17 cellular contexts compared by ENCODE assay signal in the genomic region with DNA sequence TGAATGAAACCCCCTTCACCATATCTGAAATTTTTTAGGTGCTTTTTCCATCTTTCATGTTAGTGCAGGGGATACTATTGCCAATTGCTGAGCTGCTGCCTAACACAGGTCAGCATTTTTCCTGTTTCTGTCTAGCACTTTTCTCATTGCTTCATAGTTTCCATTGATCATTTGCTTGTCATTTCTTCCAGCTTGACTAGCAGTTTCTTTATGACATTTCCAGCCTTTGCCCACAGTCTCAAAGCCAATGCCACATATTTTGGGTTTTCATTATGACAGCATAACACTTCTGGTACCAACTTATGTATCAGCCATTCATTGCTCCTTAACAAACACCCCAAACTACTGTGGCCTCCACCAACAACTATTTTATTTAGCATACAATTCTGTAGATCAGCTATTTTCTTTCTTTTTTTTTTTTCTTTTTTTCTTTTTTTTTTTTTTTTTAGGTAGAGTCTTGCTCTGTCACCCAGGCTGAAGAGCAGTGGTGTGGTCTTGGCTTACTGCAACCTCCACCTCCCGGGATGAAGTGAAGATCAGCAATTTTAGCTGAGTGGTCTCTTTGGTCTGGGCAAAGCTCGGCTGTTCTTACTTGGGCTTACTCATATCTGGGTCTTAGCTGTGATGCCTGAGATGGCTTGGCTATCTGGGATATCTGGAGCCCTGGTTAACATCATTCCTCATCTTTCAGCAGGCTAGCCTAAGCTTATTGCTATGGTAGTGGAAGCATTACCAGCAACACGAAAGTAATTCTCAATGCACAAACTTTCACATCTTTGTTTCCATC.
DNase-seq lines count a peak whose midpoint lies in the region; ATAC-seq and TF ChIP-seq lines count a peak whose summit lies in the region.
"Had no signal": no experiment of that assay in that cellular context is flagged by ENCODE, and none has a peak within 500 bp of the region (broad histone marks: within the 10 kb centered on the region; RNA-seq: fewer than 3 reads in every experiment).

No MANE protein-coding gene starts in this region.

- POLR2A ChIA-PET in activated CD8-positive, alpha-beta T cell treated with anti-CD3 and anti-CD28 coated beads for 36 hours (lab: Charles Lee), result interaction anchor here (1.8 kb wide), 1 partner anchor 100 kb away, joined by 11 read pairs; no protein-coding TSS in a partner anchor
- POLR2A ChIA-PET in activated CD8-positive, alpha-beta T cell treated with anti-CD3 and anti-CD28 coated beads, Interleukin-2, amount 10 ng/mL, durations not matched to agents 7 days and 5 days (lab: Charles Lee), result interaction anchor here (0.6 kb wide), 1 partner anchor 198 kb away, joined by 3 read pairs; no protein-coding TSS in a partner anchor
- POLR2A ChIA-PET in SK-N-SH (lab: Yijun Ruan, JAX), result no interaction called here

- H3K27me3 Mint-ChIP-seq in activated CD8-positive, alpha-beta T cell treated with anti-CD3 and anti-CD28 coated beads for 36 hours, result peaks cover 4% of the 10 kb centered on the region
- peaks cover 5% of the 10 kb centered on the region for H3K27me3 Mint-ChIP-seq in activated CD8-positive, alpha-beta T cell treated with anti-CD3 and anti-CD28 coated beads, Interleukin-2, amount 10 ng/mL, durations not matched to agents 7 days and 5 days (ENCODE audit: low read depth)
- no peaks in the 10 kb centered on the region for H3K27me3 Mint-ChIP-seq in progenitor cell of endocrine pancreas

- 93% methylated on average over 3 of the region's 3 CpGs for WGBS in SK-N-SH (ENCODE audit: low lambda C conversion rate)

- H3K4me3 Mint-ChIP-seq in activated CD8-positive, alpha-beta T cell treated with anti-CD3 and anti-CD28 coated beads for 36 hours, result peak overlapping the region; percentile 31
- no peak overlapping the region for H3K4me3 Mint-ChIP-seq in activated CD8-positive, alpha-beta T cell treated with anti-CD3 and anti-CD28 coated beads, Interleukin-2, amount 10 ng/mL, durations not matched to agents 7 days and 5 days
- no peak overlapping the region for H3K4me3 Mint-ChIP-seq in progenitor cell of endocrine pancreas (ENCODE audit: low read depth)

- H3K36me3 Mint-ChIP-seq in activated CD8-positive, alpha-beta T cell treated with anti-CD3 and anti-CD28 coated beads for 36 hours (ENCODE audit: low read depth), result no peaks in the 10 kb centered on the region
- H3K36me3 Mint-ChIP-seq in activated CD8-positive, alpha-beta T cell treated with anti-CD3 and anti-CD28 coated beads, Interleukin-2, amount 10 ng/mL, durations not matched to agents 7 days and 5 days (ENCODE audit: low read depth), result no peaks in the 10 kb centered on the region
- no peaks in the 10 kb centered on the region for H3K36me3 Mint-ChIP-seq in progenitor cell of endocrine pancreas (ENCODE audit: insufficient read depth)

- no peaks in the 10 kb centered on the region for H3K9me2 ChIP-seq in SK-N-SH

- TF ChIP-seq EP300 in SK-N-SH (IDR thresholded peaks at IDR 0.05; ENCODE audit: borderline replicate concordance in 1 of 2, low read depth in 1 of 2, low read length in 1 of 2), result no peak

- CTCF ChIA-PET in activated CD8-positive, alpha-beta T cell treated with anti-CD3 and anti-CD28 coated beads for 36 hours (lab: Charles Lee), result interaction anchor here (1.0 to 4.9 kb wide), 5 partner anchors 12 to 765 kb away, joined by 3 to 27 read pairs (median 3); no protein-coding TSS in a partner anchor
- CTCF ChIA-PET in activated CD8-positive, alpha-beta T cell treated with anti-CD3 and anti-CD28 coated beads, Interleukin-2, amount 10 ng/mL, durations not matched to agents 7 days and 5 days (lab: Charles Lee), result interaction anchor here (1.3 to 4.0 kb wide), 3 partner anchors 9 to 54 kb away, joined by 5 to 22 read pairs (median 5); no protein-coding TSS in a partner anchor
- CTCF ChIA-PET in SK-N-SH (lab: Yijun Ruan, JAX), result interaction anchor here (1.1 to 5.4 kb wide), 3 partner anchors 12 to 101 kb away, joined by 3 to 39 read pairs (median 5); no protein-coding TSS in a partner anchor

- no peaks in the 10 kb centered on the region for H3K36me3 ChIP-seq in KMS-11 (ENCODE audit: insufficient read depth)
- no peaks in the 10 kb centered on the region for H3K36me3 ChIP-seq in SK-N-SH (replicated peaks in 1 of 2; ENCODE audit: control insufficient read depth in 1 of 2, insufficient read depth in 2 of 2, low read length in 1 of 2)
- H3K36me3 ChIP-seq: colonic mucosa, vagina had no signal

- DNase-seq in activated CD8-positive, alpha-beta T cell treated with anti-CD3 and anti-CD28 coated beads for 36 hours, result peak; percentile 65
- no peak for DNase-seq in activated CD8-positive, alpha-beta T cell treated with anti-CD3 and anti-CD28 coated beads, Interleukin-2, amount 10 ng/mL, durations not matched to agents 7 days and 5 days
- DNase-seq in islet precursor cell (peak; percentile 66), progenitor cell of endocrine pancreas (ENCODE audit: low spot score, unreplicated experiment) (no peak), SK-N-SH (no peak)
- DNase-seq: body of pancreas, colonic mucosa, GOT3, NCI-H1105, NCI-H2171, NCI-H774 had no signal

- H3K4me1 ChIP-seq in KMS-11 (ENCODE audit: low read depth, poor library complexity, severe bottlenecking) (peaks cover 29% of the 10 kb centered on the region), SK-N-SH (ENCODE audit: control insufficient read depth in 1 of 2, insufficient read depth in 2 of 2, low read depth in 1 of 2, low read length in 1 of 2) (no peaks in the 10 kb centered on the region)
- H3K4me1 ChIP-seq: body of pancreas, colonic mucosa, vagina had no signal

- H3K4me1 Mint-ChIP-seq in activated CD8-positive, alpha-beta T cell treated with anti-CD3 and anti-CD28 coated beads for 36 hours (ENCODE audit: low read depth), result peaks cover 21% of the 10 kb centered on the region
- H3K4me1 Mint-ChIP-seq in activated CD8-positive, alpha-beta T cell treated with anti-CD3 and anti-CD28 coated beads, Interleukin-2, amount 10 ng/mL, durations not matched to agents 7 days and 5 days (ENCODE audit: low read depth), result peaks cover 11% of the 10 kb centered on the region
- peaks cover 1% of the 10 kb centered on the region for H3K4me1 Mint-ChIP-seq in progenitor cell of endocrine pancreas (ENCODE audit: low read depth)

- H3K9me3 Mint-ChIP-seq in activated CD8-positive, alpha-beta T cell treated with anti-CD3 and anti-CD28 coated beads for 36 hours, result no peaks in the 10 kb centered on the region
- H3K9me3 Mint-ChIP-seq in activated CD8-positive, alpha-beta T cell treated with anti-CD3 and anti-CD28 coated beads, Interleukin-2, amount 10 ng/mL, durations not matched to agents 7 days and 5 days (ENCODE audit: insufficient read depth), result no peaks in the 10 kb centered on the region
- H3K9me3 Mint-ChIP-seq in progenitor cell of endocrine pancreas (ENCODE audit: low read depth), result no peaks in the 10 kb centered on the region

- H3K4me2 ChIP-seq in KMS-11 (peak overlapping the region; percentile 20; the same call in 1 of the 2 replicates), SK-N-SH (no peak overlapping the region)

- ATAC-seq in activated CD8-positive, alpha-beta T cell treated with anti-CD3 and anti-CD28 coated beads for 36 hours, result peak; percentile 95
- ATAC-seq in activated CD8-positive, alpha-beta T cell treated with anti-CD3 and anti-CD28 coated beads, Interleukin-2, amount 10 ng/mL, durations not matched to agents 7 days and 5 days, result no peak
- ATAC-seq in GM18861 (IDR thresholded peaks at IDR 0.05; ENCODE audit: unreplicated experiment) (peak; percentile 52), GM19395 (IDR thresholded peaks at IDR 0.05; ENCODE audit: unreplicated experiment) (no peak)
- ATAC-seq: body of pancreas had no signal

- TF ChIP-seq RAD21 in SK-N-SH (IDR thresholded peaks at IDR 0.05; ENCODE audit: low read length), result no peak

- peak overlapping the region; percentile 50 for H3K27ac ChIP-seq in KMS-11
- H3K27ac ChIP-seq in SK-N-SH (ENCODE audit: low read depth in 2 of 2, low read length in 1 of 2), result no peak overlapping the region
- H3K27ac ChIP-seq: body of pancreas, C4-2B, colonic mucosa, vagina, VCaP had no signal

- intact Hi-C loops in activated CD8-positive, alpha-beta T cell treated with anti-CD3 and anti-CD28 coated beads for 36 hours (cut with micrococcal nuclease), result no loop called here

- no peak for TF ChIP-seq CTCF in activated CD8-positive, alpha-beta T cell treated with anti-CD3 and anti-CD28 coated beads for 36 hours (IDR thresholded peaks at IDR 0.05)
- TF ChIP-seq CTCF in KMS-11 (conservative IDR thresholded peaks at IDR 0.05; ENCODE audit: low read depth, low read length) (no peak), progenitor cell of endocrine pancreas (IDR thresholded peaks at IDR 0.05; ENCODE audit: unreplicated experiment) (no peak), SK-N-SH (IDR thresholded peaks at IDR 0.05) (no peak)

- H3K79me2 ChIP-seq in KMS-11 (ENCODE audit: insufficient read depth, low read depth), result no peaks in the 10 kb centered on the region
- no peaks in the 10 kb centered on the region for H3K79me2 ChIP-seq in SK-N-SH (ENCODE audit: insufficient read depth)

- H3K27me3 ChIP-seq in KMS-11 (ENCODE audit: insufficient read depth, low read depth) (no peaks in the 10 kb centered on the region), SK-N-SH (ENCODE audit: insufficient read depth) (no peaks in the 10 kb centered on the region)
- H3K27me3 ChIP-seq: body of pancreas, colonic mucosa, vagina had no signal

- H3F3A ChIP-seq in SK-N-SH (replicated peaks; ENCODE audit: insufficient read depth), result peaks cover 7% of the 10 kb centered on the region

- H4K20me1 ChIP-seq in KMS-11 (ENCODE audit: insufficient read depth), result no peaks in the 10 kb centered on the region
- no peaks in the 10 kb centered on the region for H4K20me1 ChIP-seq in SK-N-SH (ENCODE audit: insufficient read depth)

- H3K4me3 ChIP-seq in KMS-11 (IDR thresholded peaks at IDR 0.05; ENCODE audit: insufficient read depth, low read depth, low read length) (no peak overlapping the region), SK-N-SH (ENCODE audit: low read depth in 2 of 2, low read length in 1 of 2) (no peak overlapping the region)
- H3K4me3 ChIP-seq: body of pancreas, colonic mucosa, vagina had no signal

- peak overlapping the region; percentile 88 for H3K27ac Mint-ChIP-seq in activated CD8-positive, alpha-beta T cell treated with anti-CD3 and anti-CD28 coated beads for 36 hours
- no peak overlapping the region for H3K27ac Mint-ChIP-seq in activated CD8-positive, alpha-beta T cell treated with anti-CD3 and anti-CD28 coated beads, Interleukin-2, amount 10 ng/mL, durations not matched to agents 7 days and 5 days
- H3K27ac Mint-ChIP-seq in progenitor cell of endocrine pancreas, result no peak overlapping the region

- H2AFZ ChIP-seq in KMS-11 (ENCODE audit: low read depth) (0 out of 2 replicates have a peak overlapping the region, but pooled peaks have one; percentile 1), SK-N-SH (ENCODE audit: low read depth) (no peak overlapping the region)

- H3K9ac ChIP-seq in KMS-11 (0 out of 2 replicates have a peak overlapping the region, but pooled peaks have one; percentile 1), SK-N-SH (no peak overlapping the region)

- no peaks in the 10 kb centered on the region for H3K9me3 ChIP-seq in SK-N-SH
- H3K9me3 ChIP-seq: body of pancreas, colonic mucosa, vagina had no signal

TF ChIP-seq in SK-N-SH, 30 proteins besides CTCF, POLR2A, EP300 and RAD21 (continues in another document):
- TF ChIP-seq TEAD4 (IDR thresholded peaks at IDR 0.05; ENCODE audit: borderline replicate concordance, insufficient read depth) (no peak), FOSL2 (IDR thresholded peaks at IDR 0.05; ENCODE audit: borderline replicate concordance, low read depth) (no peak)

Comparison
In these comparisons a context has a peak if more than half of its experiments do, and no peak if none do; other contexts are left out.
1. ATAC-seq: peak in activated CD8-positive, alpha-beta T cell treated with anti-CD3 and anti-CD28 coated beads for 36 hours (single experiment) and GM18861 (single experiment); none in activated CD8-positive, alpha-beta T cell treated with anti-CD3 and anti-CD28 coated beads, Interleukin-2, amount 10 ng/mL, durations not matched to agents 7 days and 5 days (single experiment) and GM19395 (single experiment).
2. DNase-seq: peak in activated CD8-positive, alpha-beta T cell treated with anti-CD3 and anti-CD28 coated beads for 36 hours (single experiment) and islet precursor cell (single experiment); none in activated CD8-positive, alpha-beta T cell treated with anti-CD3 and anti-CD28 coated beads, Interleukin-2, amount 10 ng/mL, durations not matched to agents 7 days and 5 days (single experiment), progenitor cell of endocrine pancreas (single experiment) and SK-N-SH (single experiment).